14 cellular contexts compared by ENCODE assay signal in the genomic region with DNA sequence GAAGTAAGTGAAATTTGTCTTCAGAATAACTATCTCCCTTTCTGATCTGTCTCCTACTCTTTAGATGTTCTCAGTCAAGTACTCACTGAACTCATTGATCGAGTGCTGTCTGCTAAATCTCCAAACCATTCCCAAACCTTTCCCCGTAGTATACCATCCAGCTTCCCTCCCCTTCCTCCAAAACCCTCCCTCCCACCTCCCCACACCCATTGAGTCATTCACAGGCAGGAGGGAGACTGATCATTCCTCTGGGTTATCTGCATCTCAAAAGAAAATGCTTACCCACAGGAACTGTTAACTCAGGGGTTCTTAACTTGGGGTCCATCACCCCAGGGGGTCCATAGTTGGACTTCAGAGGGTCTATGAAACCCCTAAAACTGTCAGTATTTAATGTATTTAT. TPM values are rescaled to one million over a fixed set of nuclear protein-coding genes. Genes with fewer than 3 reads are reported as not detected.
DNase-seq lines count a peak whose midpoint lies in the region; ATAC-seq and TF ChIP-seq lines count a peak whose summit lies in the region.
"Had no signal": no experiment of that assay in that cellular context is flagged by ENCODE, and none has a peak within 500 bp of the region (broad histone marks: within the 10 kb centered on the region; RNA-seq: fewer than 3 reads in every experiment).

No MANE protein-coding gene starts in this region.

- 14 to 31% methylated on average over 1 to 2 of the region's 2 CpGs for WGBS in endodermal cell (ENCODE audit: insufficient coverage in 1 of 2, insufficient read length in 1 of 2), 2 experiments
- no CpG with 5 or more reads among the region's 2 CpGs for WGBS in mesendoderm (ENCODE audit: extremely low coverage, insufficient coverage, low lambda C conversion rate)
- WGBS in tibial nerve, 2 donors, result 43 to 50% methylated on average over 2 of the region's 2 CpGs

- peaks cover 12% of the 10 kb centered on the region for H3K36me3 Mint-ChIP-seq in endodermal cell (ENCODE audit: low read depth)

- no peak overlapping the region for H3K27ac ChIP-seq in MM.1S (ENCODE audit: low read length)
- no peak overlapping the region for H3K27ac ChIP-seq in endodermal cell (ENCODE audit: low read depth, low read length)
- no peak overlapping the region for H3K27ac ChIP-seq in mesendoderm (ENCODE audit: low read depth, low read length)
- H3K27ac ChIP-seq in tibial nerve, result no peak overlapping the region
- H3K27ac ChIP-seq: thoracic aorta had no signal

- no peaks in the 10 kb centered on the region for H3K9me3 Mint-ChIP-seq in endodermal cell
- H3K9me3 Mint-ChIP-seq: activated CD4-positive, alpha-beta T cell treated with anti-CD3 and anti-CD28 coated beads, Interleukin-2, amount 10 ng/mL, durations not matched to agents 24 days and 14 days had no signal

- DNase-seq in ELR (ENCODE audit: low read depth) (peak; percentile 45), MM.1S (no peak), endodermal cell (peak; percentile 80), mesendoderm (peak; percentile 80), NCI-H1930 (lab: John Stamatoyannopoulos, UW) (no peak), DMS 273 (lab: John Stamatoyannopoulos, UW; ENCODE audit: unreplicated experiment) (no peak), tibial nerve (ENCODE audit: low spot score in 2 of 2) (no peak)
- DNase-seq: NCI-H1417 treated with DMSO at 0.1 percent for 48 hours, NCI-H446 treated with DMSO at 0.1 percent for 48 hours had no signal

- H4K5ac ChIP-seq in mesendoderm (ENCODE audit: low read length), result no peak overlapping the region

- H3K27me3 Mint-ChIP-seq in endodermal cell (ENCODE audit: insufficient read depth), result peaks cover 6% of the 10 kb centered on the region

- H3K4me3 ChIP-seq in MM.1S (ENCODE audit: low read length), result no peak overlapping the region
- H3K4me3 ChIP-seq in endodermal cell (ENCODE audit: low read length), result no peak overlapping the region
- H3K4me3 ChIP-seq in mesendoderm (ENCODE audit: low read length), result no peak overlapping the region
- no peak overlapping the region for H3K4me3 ChIP-seq in tibial nerve
- H3K4me3 ChIP-seq: heart left ventricle, SJSA1 had no signal

- no peak overlapping the region for H2AK5ac ChIP-seq in mesendoderm (ENCODE audit: low read length)

- H3K9me3 ChIP-seq in MM.1S (replicated peaks; ENCODE audit: insufficient read depth, low read length), result no peaks in the 10 kb centered on the region
- no peaks in the 10 kb centered on the region for H3K9me3 ChIP-seq in endodermal cell (ENCODE audit: control insufficient read depth, low read length)
- no peaks in the 10 kb centered on the region for H3K9me3 ChIP-seq in tibial nerve
- H3K9me3 ChIP-seq: heart left ventricle, SJSA1, thoracic aorta had no signal

- H3K4me2 ChIP-seq in MM.1S (ENCODE audit: low read depth, low read length) (peak overlapping the region; percentile 7; the same call in 1 of the 2 replicates), mesendoderm (ENCODE audit: low read length) (no peak overlapping the region)

- ATAC-seq in GM21367 (IDR thresholded peaks at IDR 0.05; ENCODE audit: unreplicated experiment), result no peak

- no peak overlapping the region for H3K56ac ChIP-seq in mesendoderm (ENCODE audit: low read length)

- no peak overlapping the region for H2BK15ac ChIP-seq in mesendoderm (replicated peaks; ENCODE audit: low read depth)

- TF ChIP-seq POLR2A in tibial nerve (IDR thresholded peaks at IDR 0.05), result no peak

- H3K79me2 ChIP-seq in MM.1S (ENCODE audit: low read length), result no peaks in the 10 kb centered on the region
- H3K79me2 ChIP-seq in mesendoderm (ENCODE audit: control insufficient read depth, insufficient read depth, low read length), result no peaks in the 10 kb centered on the region

- no peaks in the 10 kb centered on the region for H3K9me2 ChIP-seq in MM.1S (replicated peaks; ENCODE audit: insufficient read depth, low read length)

- no peak overlapping the region for H2BK120ac ChIP-seq in mesendoderm (ENCODE audit: low read depth, low read length)

- TF ChIP-seq CTCF in MM.1S (IDR thresholded peaks at IDR 0.05; ENCODE audit: low read length) (no peak), endodermal cell (conservative IDR thresholded peaks at IDR 0.05) (no peak), tibial nerve (IDR thresholded peaks at IDR 0.05) (no peak)

- no peaks in the 10 kb centered on the region; the same call in 1 of the 2 replicates for H3K36me3 ChIP-seq in MM.1S (replicated peaks; ENCODE audit: insufficient read depth, low read length)
- H3K36me3 ChIP-seq in endodermal cell (ENCODE audit: control insufficient read depth, insufficient read depth, low read length), result peaks cover 17% of the 10 kb centered on the region
- peaks cover 3% of the 10 kb centered on the region for H3K36me3 ChIP-seq in mesendoderm (ENCODE audit: control insufficient read depth, insufficient read depth, low read length)
- H3K36me3 ChIP-seq in tibial nerve, result peaks cover 0 to 38% (median 0%) of the 10 kb centered on the region in 3 donors

- H3F3A ChIP-seq in MM.1S (ENCODE audit: insufficient read depth, low read length), result no peaks in the 10 kb centered on the region

- no peak overlapping the region for H3K27ac Mint-ChIP-seq in endodermal cell
- H3K27ac Mint-ChIP-seq: activated CD4-positive, alpha-beta T cell treated with anti-CD3 and anti-CD28 coated beads, Interleukin-2, amount 10 ng/mL, durations not matched to agents 24 days and 14 days had no signal

- H3K4me1 ChIP-seq in MM.1S (ENCODE audit: low read length), result 0 out of 2 replicates have a peak, but pooled peaks cover 11% of the 10 kb centered on the region
- peaks cover 22% of the 10 kb centered on the region for H3K4me1 ChIP-seq in endodermal cell (ENCODE audit: control insufficient read depth, insufficient read depth, low read length)
- peaks cover 27% of the 10 kb centered on the region for H3K4me1 ChIP-seq in mesendoderm (ENCODE audit: control insufficient read depth, low read depth, low read length)
- peaks cover 0 to 5% (median 2%) of the 10 kb centered on the region in 4 donors for H3K4me1 ChIP-seq in tibial nerve

- H3K4ac ChIP-seq in mesendoderm (ENCODE audit: low read depth, low read length), result no peak overlapping the region

- no peaks in the 10 kb centered on the region for H3K79me1 ChIP-seq in mesendoderm (ENCODE audit: low read length)

- H3K4me3 Mint-ChIP-seq in endodermal cell, result peak overlapping the region; percentile 41
- H3K4me3 Mint-ChIP-seq: activated CD4-positive, alpha-beta T cell treated with anti-CD3 and anti-CD28 coated beads, Interleukin-2, amount 10 ng/mL, durations not matched to agents 24 days and 14 days had no signal

- no peaks in the 10 kb centered on the region for H4K20me1 ChIP-seq in MM.1S (ENCODE audit: insufficient read depth, low read length)

- peak overlapping the region; percentile 66 for H3K18ac ChIP-seq in mesendoderm (ENCODE audit: low read length)

- H3K9ac ChIP-seq in MM.1S (ENCODE audit: low read length) (no peak overlapping the region), endodermal cell (ENCODE audit: extremely low read depth, low read length, poor library complexity, severe bottlenecking) (no peak overlapping the region), mesendoderm (ENCODE audit: low read length) (no peak overlapping the region)

- no peak overlapping the region for H3K23ac ChIP-seq in mesendoderm (ENCODE audit: low read length)

- H2BK5ac ChIP-seq in mesendoderm (ENCODE audit: low read length), result no peak overlapping the region

- no peaks in the 10 kb centered on the region for H3K27me3 ChIP-seq in MM.1S (replicated peaks; ENCODE audit: insufficient read depth, low read length)
- H3K27me3 ChIP-seq in endodermal cell (ENCODE audit: control insufficient read depth, insufficient read depth, low read length, poor library complexity, severe bottlenecking), result no peaks in the 10 kb centered on the region
- H3K27me3 ChIP-seq in mesendoderm (ENCODE audit: insufficient read depth, low read length, poor library complexity), result no peaks in the 10 kb centered on the region
- no peaks in the 10 kb centered on the region for H3K27me3 ChIP-seq in tibial nerve
- H3K27me3 ChIP-seq: heart left ventricle, SJSA1 had no signal

- no peak for TF ChIP-seq EP300 in tibial nerve (IDR thresholded peaks at IDR 0.05)

- no peak overlapping the region for H4K8ac ChIP-seq in mesendoderm (ENCODE audit: low read depth, low read length)

- peaks cover 61% of the 10 kb centered on the region for H3K4me1 Mint-ChIP-seq in endodermal cell

- no peak overlapping the region for H2AFZ ChIP-seq in MM.1S (ENCODE audit: low read length)

RNA-seq across cellular contexts. Expression of a gene that starts 37.4 kb away (rescaled TPM):
- 10 to 100 TPM; 35.1 to 36.5 TPM for total RNA-seq in endodermal cell
- polyA plus RNA-seq in endodermal cell (2013, experiment 1 of 2), result 39.7 TPM
- 35.5 TPM for polyA plus RNA-seq in endodermal cell (2013, experiment 2 of 2)
- polyA plus RNA-seq in mesendoderm (2013, experiment 1 of 2), result 39.0 TPM
- 41.3 TPM for polyA plus RNA-seq in mesendoderm (2013, experiment 2 of 2)
- 10 to 100 TPM in 3 of 4 donors, 1 to 10 TPM in 1; 8.6 to 19.9 (median 12.1) TPM for total RNA-seq in tibial nerve

Comparison
In these comparisons a context has a peak if more than half of its experiments do, and no peak if none do; other contexts are left out.
1. DNase-seq: peak in ELR (single experiment), endodermal cell (single experiment) and mesendoderm (single experiment); none in MM.1S (single experiment), NCI-H1930 (0 of 2), DMS 273 (single experiment) and tibial nerve (0 of 2).